Comparison of ENCODE assay signal across 18 cellular contexts in genomic region chr9:92971776-92972175, GRCh38. TPM values are rescaled to one million over a fixed set of nuclear protein-coding genes. Genes with fewer than 3 reads are reported as not detected.
A peak's percentile ranks its signal among the peaks of the same experiment; 100 is the strongest.
DNase-seq lines count a peak whose midpoint lies in the region; ATAC-seq and TF ChIP-seq lines count a peak whose summit lies in the region.
"Had no signal": no experiment of that assay in that cellular context is flagged by ENCODE, and none has a peak within 500 bp of the region (broad histone marks: within the 10 kb centered on the region; RNA-seq: fewer than 3 reads in every experiment).

No MANE protein-coding gene starts in this region.

- no peaks in the 10 kb centered on the region for H3K9me3 Mint-ChIP-seq in T-helper 1 cell treated with Interleukin-12 subunit alpha and Interleukin-12 subunit beta and Interleukin-4 antibody, amounts not matched to agents 30 μg/mL and 1 μg/mL, for 36 hours
- no peaks in the 10 kb centered on the region for H3K9me3 Mint-ChIP-seq in CD8-positive, alpha-beta memory T cell
- H3K9me3 Mint-ChIP-seq in activated T-helper 2 cell treated with anti-CD3 and anti-CD28 coated beads, Interferon-gamma antibody, Interleukin-2, Interleukin-4, amounts not matched to agents 10 μg/mL and 5 μg/mL and 100 μg/mL, durations not matched to agents 14 hours and 24 hours and 36 hours, result no peaks in the 10 kb centered on the region
- H3K9me3 Mint-ChIP-seq in mesothelial cell of epicardium, result no peaks in the 10 kb centered on the region

- no peaks in the 10 kb centered on the region for H3K9me3 ChIP-seq in CD8-positive, alpha-beta memory T cell (ENCODE audit: low read length)
- H3K9me3 ChIP-seq in heart right ventricle, result no peaks in the 10 kb centered on the region
- H3K9me3 ChIP-seq: heart left ventricle, prostate gland had no signal

- H3K36me3 ChIP-seq in CD8-positive, alpha-beta memory T cell (ENCODE audit: insufficient read depth, low read length), result peaks cover 21% of the 10 kb centered on the region
- peaks cover 0 to 20% (median 0%) of the 10 kb centered on the region in 9 donors for H3K36me3 ChIP-seq in heart right ventricle
- H3K36me3 ChIP-seq: prostate gland had no signal

- H3K27ac ChIP-seq in CD8-positive, alpha-beta memory T cell (ENCODE audit: low read depth, low read length), result no peak overlapping the region
- H3K27ac ChIP-seq in heart right ventricle, result no peak overlapping the region
- H3K27ac ChIP-seq: 22Rv1, prostate gland had no signal

- no peak for TF ChIP-seq CTCF in mesothelial cell of epicardium (IDR thresholded peaks at IDR 0.05; ENCODE audit: unreplicated experiment)
- TF ChIP-seq CTCF in heart right ventricle (IDR thresholded peaks at IDR 0.05), result no peak

- peaks cover 47% of the 10 kb centered on the region for H3K36me3 Mint-ChIP-seq in T-helper 1 cell treated with Interleukin-12 subunit alpha and Interleukin-12 subunit beta and Interleukin-4 antibody, amounts not matched to agents 30 μg/mL and 1 μg/mL, for 36 hours (ENCODE audit: low read depth)
- H3K36me3 Mint-ChIP-seq in CD8-positive, alpha-beta memory T cell, result peaks cover 8 to 67% (median 13%) of the 10 kb centered on the region in 3 donors
- H3K36me3 Mint-ChIP-seq in activated T-helper 2 cell treated with anti-CD3 and anti-CD28 coated beads, Interferon-gamma antibody, Interleukin-2, Interleukin-4, amounts not matched to agents 10 μg/mL and 5 μg/mL and 100 μg/mL, durations not matched to agents 14 hours and 24 hours and 36 hours (ENCODE audit: low read depth), result peaks cover 50% of the 10 kb centered on the region
- H3K36me3 Mint-ChIP-seq in mesothelial cell of epicardium, result no peaks in the 10 kb centered on the region

- H3K4me3 Mint-ChIP-seq in T-helper 1 cell treated with Interleukin-12 subunit alpha and Interleukin-12 subunit beta and Interleukin-4 antibody, amounts not matched to agents 30 μg/mL and 1 μg/mL, for 36 hours, result peak overlapping the region; percentile 63
- H3K4me3 Mint-ChIP-seq in CD8-positive, alpha-beta memory T cell, result peak overlapping the region; percentile 17 to 93 (median 66)
- peak overlapping the region; percentile 26 for H3K4me3 Mint-ChIP-seq in activated T-helper 2 cell treated with anti-CD3 and anti-CD28 coated beads, Interferon-gamma antibody, Interleukin-2, Interleukin-4, amounts not matched to agents 10 μg/mL and 5 μg/mL and 100 μg/mL, durations not matched to agents 14 hours and 24 hours and 36 hours (ENCODE audit: low read depth)
- no peak overlapping the region for H3K4me3 Mint-ChIP-seq in mesothelial cell of epicardium

- POLR2A ChIA-PET in CD8-positive, alpha-beta memory T cell (lab: Charles Lee), result interaction anchor here (0.6 kb wide), 1 partner anchor 56 kb away, joined by 3 read pairs; no protein-coding TSS in a partner anchor

- peaks cover 97% of the 10 kb centered on the region for H3K4me1 ChIP-seq in CD8-positive, alpha-beta memory T cell (ENCODE audit: insufficient read depth, low read length)
- peaks cover 0 to 73% (median 4%) of the 10 kb centered on the region in 9 donors for H3K4me1 ChIP-seq in heart right ventricle
- H3K4me1 ChIP-seq: prostate gland had no signal

- ATAC-seq in HG02938 (IDR thresholded peaks at IDR 0.05; ENCODE audit: unreplicated experiment) (no peak), heart right ventricle (no peak)
- ATAC-seq: heart left ventricle had no signal

- DNase-seq in T-helper 1 cell (no peak), mesothelial cell of epicardium (ENCODE audit: low spot score in 2 of 2, unreplicated experiment in 2 of 2) (no peak), heart right ventricle (no peak), mesenteric fat pad (ENCODE audit: low spot score) (no peak)
- no peak for DNase-seq in CD8-positive, alpha-beta memory T cell
- no peak for DNase-seq in activated T-helper 2 cell treated with anti-CD3 and anti-CD28 coated beads, Interferon-gamma antibody, Interleukin-2, Interleukin-4, amounts not matched to agents 10 μg/mL and 5 μg/mL and 100 μg/mL, durations not matched to agents 14 hours and 24 hours and 36 hours (ENCODE audit: low spot score)
- DNase-seq: DMS153, heart left ventricle, NCI-H1417 treated with DMSO at 0.1 percent for 48 hours, NCI-H748 treated with DMSO at 0.1 percent for 48 hours, SIG-M5, T-helper 9 cell had no signal

- 87 to 100% methylated on average over 1 of the region's 1 CpG for WGBS in heart right ventricle, 2 donors

- CTCF ChIA-PET in CD8-positive, alpha-beta memory T cell (lab: Charles Lee), result interaction anchor here (1.2 to 3.3 kb wide), 2 partner anchors 8 to 15 kb away, joined by 3 to 12 read pairs; no protein-coding TSS in a partner anchor

- H3K27ac Mint-ChIP-seq in T-helper 1 cell treated with Interleukin-12 subunit alpha and Interleukin-12 subunit beta and Interleukin-4 antibody, amounts not matched to agents 30 μg/mL and 1 μg/mL, for 36 hours, result peak overlapping the region; percentile 56
- peak overlapping the region in 7 of 8 donors; percentile 39 to 95 (median 91) for H3K27ac Mint-ChIP-seq in CD8-positive, alpha-beta memory T cell
- peak overlapping the region; percentile 64 for H3K27ac Mint-ChIP-seq in activated T-helper 2 cell treated with anti-CD3 and anti-CD28 coated beads, Interferon-gamma antibody, Interleukin-2, Interleukin-4, amounts not matched to agents 10 μg/mL and 5 μg/mL and 100 μg/mL, durations not matched to agents 14 hours and 24 hours and 36 hours
- peak overlapping the region; percentile 80 for H3K27ac Mint-ChIP-seq in mesothelial cell of epicardium

- peaks cover 67% of the 10 kb centered on the region for H3K4me1 Mint-ChIP-seq in T-helper 1 cell treated with Interleukin-12 subunit alpha and Interleukin-12 subunit beta and Interleukin-4 antibody, amounts not matched to agents 30 μg/mL and 1 μg/mL, for 36 hours (ENCODE audit: low read depth)
- H3K4me1 Mint-ChIP-seq in CD8-positive, alpha-beta memory T cell, result peaks cover 79 to 98% (median 89%) of the 10 kb centered on the region in 3 donors
- peaks cover 59% of the 10 kb centered on the region for H3K4me1 Mint-ChIP-seq in activated T-helper 2 cell treated with anti-CD3 and anti-CD28 coated beads, Interferon-gamma antibody, Interleukin-2, Interleukin-4, amounts not matched to agents 10 μg/mL and 5 μg/mL and 100 μg/mL, durations not matched to agents 14 hours and 24 hours and 36 hours (ENCODE audit: low read depth)
- H3K4me1 Mint-ChIP-seq in mesothelial cell of epicardium, result peaks cover 58% of the 10 kb centered on the region

- no peaks in the 10 kb centered on the region for H3K27me3 Mint-ChIP-seq in T-helper 1 cell treated with Interleukin-12 subunit alpha and Interleukin-12 subunit beta and Interleukin-4 antibody, amounts not matched to agents 30 μg/mL and 1 μg/mL, for 36 hours (ENCODE audit: low read depth)
- H3K27me3 Mint-ChIP-seq in CD8-positive, alpha-beta memory T cell, result no peaks in the 10 kb centered on the region
- H3K27me3 Mint-ChIP-seq in activated T-helper 2 cell treated with anti-CD3 and anti-CD28 coated beads, Interferon-gamma antibody, Interleukin-2, Interleukin-4, amounts not matched to agents 10 μg/mL and 5 μg/mL and 100 μg/mL, durations not matched to agents 14 hours and 24 hours and 36 hours (ENCODE audit: low read depth), result no peaks in the 10 kb centered on the region
- no peaks in the 10 kb centered on the region for H3K27me3 Mint-ChIP-seq in mesothelial cell of epicardium (ENCODE audit: low read depth)

- intact Hi-C loops in activated T-helper 2 cell treated with anti-CD3 and anti-CD28 coated beads, Interferon-gamma antibody, Interleukin-2, Interleukin-4, amounts not matched to agents 10 μg/mL and 5 μg/mL and 100 μg/mL, durations not matched to agents 14 hours and 24 hours and 36 hours (cut with micrococcal nuclease), result no loop called here
- intact Hi-C loops in heart right ventricle (cut with DNase I), result no loop called here

- no peak overlapping the region for H3K4me3 ChIP-seq in CD8-positive, alpha-beta memory T cell (ENCODE audit: low read length)
- H3K4me3 ChIP-seq in heart right ventricle, result no peak overlapping the region
- H3K4me3 ChIP-seq: heart left ventricle, prostate gland, smooth muscle cell had no signal

- no peaks in the 10 kb centered on the region for H3K27me3 ChIP-seq in CD8-positive, alpha-beta memory T cell (ENCODE audit: insufficient read depth, low read length, poor library complexity, severe bottlenecking)
- peaks cover 0 to 2% (median 0%) of the 10 kb centered on the region in 7 donors for H3K27me3 ChIP-seq in heart right ventricle
- H3K27me3 ChIP-seq: heart left ventricle had no signal

RNA-seq across cellular contexts. Expression of gene FGD3, which starts 24.5 kb away (rescaled TPM):
- total RNA-seq in CD8-positive, alpha-beta memory T cell, result 10 to 100 TPM; 54.6 to 56.5 TPM
- polyA plus RNA-seq in CD8-positive, alpha-beta memory T cell, result 134 TPM
- 41.4 and 42.9 TPM in 2 replicates for total RNA-seq in activated T-helper 2 cell treated with anti-CD3 and anti-CD28 coated beads, Interferon-gamma antibody, Interleukin-2, Interleukin-4, amounts not matched to agents 10 μg/mL and 5 μg/mL and 100 μg/mL, durations not matched to agents 14 hours and 24 hours and 36 hours
- total RNA-seq in mesothelial cell of epicardium, result 36.3 to 41.9 TPM (median 39.5 TPM) in 3 replicates
- 1 to 10 TPM in 9 of 10 donors, under 1 TPM in 1; 0.40 to 8.5 (median 2.2) TPM for total RNA-seq in heart right ventricle
- 1 to 10 TPM; 1.6 to 2.3 TPM for polyA plus RNA-seq in heart right ventricle
- 9.8 TPM for total RNA-seq in mesenteric fat pad
- polyA plus RNA-seq: BJ had no signal
